ENCODE assay signal across 9 cellular contexts in the genomic region with DNA sequence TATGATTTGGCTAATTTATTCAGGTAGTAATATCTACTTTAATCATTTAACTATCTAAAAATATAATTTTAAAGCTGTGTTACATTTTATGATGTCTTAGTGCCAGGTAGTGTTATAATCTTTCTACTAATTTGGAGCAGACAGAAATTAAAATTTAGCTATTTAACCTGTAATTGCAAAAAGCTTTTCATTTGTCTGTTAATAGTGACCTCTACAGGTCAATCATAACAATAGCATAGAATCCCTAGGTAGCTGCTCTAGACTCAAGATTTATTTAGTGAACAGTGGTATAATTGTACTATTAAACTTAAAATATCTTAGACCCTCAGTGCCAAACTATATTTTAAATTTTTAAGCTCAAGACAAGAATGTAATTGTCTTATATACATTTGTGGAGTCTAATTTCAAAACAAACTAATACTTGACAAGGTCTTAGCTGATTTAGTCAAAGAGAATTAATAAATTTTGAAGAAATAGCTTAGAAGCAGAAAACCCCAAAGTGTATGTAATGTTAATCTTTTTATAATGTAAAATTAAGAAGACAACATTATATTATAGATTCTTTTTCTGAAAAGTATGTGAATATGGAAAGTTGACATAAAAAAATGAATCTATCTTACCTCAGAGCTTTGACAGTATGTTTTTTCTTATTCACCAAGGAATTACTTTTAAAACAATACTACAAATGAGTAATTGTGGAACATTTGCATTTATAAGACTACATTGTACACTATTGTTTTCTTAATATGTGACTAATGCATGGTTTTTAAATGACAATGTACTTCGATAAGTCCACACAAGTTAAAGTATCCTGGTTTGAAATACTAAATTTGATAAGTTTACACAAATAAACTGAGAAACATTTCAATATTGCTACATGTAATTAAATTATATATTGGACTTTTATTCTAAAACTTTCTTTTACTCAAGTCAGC.
A peak's percentile ranks its signal among the peaks of the same experiment; 100 is the strongest.
DNase-seq lines count a peak whose midpoint lies in the region; FAIRE-seq and TF ChIP-seq lines count a peak whose summit lies in the region.
"Had no signal": no experiment of that assay in that cellular context is flagged by ENCODE, and none has a peak within 500 bp of the region (broad histone marks: within the 10 kb centered on the region; RNA-seq: fewer than 3 reads in every experiment).

No MANE protein-coding gene starts in this region.

- H3K36me3 ChIP-seq in endothelial cell of umbilical vein (ENCODE audit: control insufficient read depth in 2 of 2, extremely low read depth in 1 of 2, insufficient read depth in 2 of 2, low read length in 2 of 2) (no peaks in the 10 kb centered on the region), small intestine (ENCODE audit: control insufficient read depth in 2 of 2, insufficient read depth in 2 of 2, low read length in 2 of 2) (no peaks in the 10 kb centered on the region)

- H3K9me3 Mint-ChIP-seq in activated T-cell treated with anti-CD3 and anti-CD28 coated beads, Interleukin-2, amount 50 U/mL, for 24 hours = no peaks in the 10 kb centered on the region
- H3K9me3 Mint-ChIP-seq: memory B cell had no signal

- no peaks in the 10 kb centered on the region for H3K79me2 ChIP-seq in endothelial cell of umbilical vein (ENCODE audit: control insufficient read depth, insufficient read depth, low read length)

- POLR2A ChIA-PET in endothelial cell of umbilical vein (lab: Charles Lee) = no interaction called here

- no peak for TF ChIP-seq POLR2A in endothelial cell of umbilical vein (IDR thresholded peaks at IDR 0.05; ENCODE audit: low read depth, low read length)

- peak; percentile 29 for TF ChIP-seq CTCF in endothelial cell of umbilical vein (IDR thresholded peaks at IDR 0.05; ENCODE audit: extremely low read depth in 1 of 2, insufficient read depth in 1 of 2, low read depth in 1 of 2, low read length in 2 of 2)

- no peak overlapping the region for H3K4me2 ChIP-seq in endothelial cell of umbilical vein (ENCODE audit: insufficient read depth, low read length)

- dilution Hi-C loops in endothelial cell of umbilical vein (cut with MboI; ENCODE audit: extremely low pct_ligation_motif_present, low sequenced_read_pairs) = no loop called here

- H2AFZ ChIP-seq in endothelial cell of umbilical vein (ENCODE audit: low read depth, low read length) = no peak overlapping the region

- no peaks in the 10 kb centered on the region for H3K27me3 Mint-ChIP-seq in activated T-cell treated with anti-CD3 and anti-CD28 coated beads, Interleukin-2, amount 50 U/mL, for 24 hours

- intact Hi-C loops in endothelial cell of umbilical vein (cut with micrococcal nuclease) (loop anchor here (1.0 to 5.0 kb wide), 2 partner anchors 355 to 1939 kb away; no protein-coding TSS in a partner anchor), posterior vena cava (cut with DNase I) (no loop called here)

- H3K27ac ChIP-seq in endothelial cell of umbilical vein (ENCODE audit: insufficient read depth, low read depth, low read length) (no peak overlapping the region), small intestine (ENCODE audit: low read depth in 1 of 2, low read length in 1 of 2) (no peak overlapping the region)

- H3K36me3 Mint-ChIP-seq in activated T-cell treated with anti-CD3 and anti-CD28 coated beads, Interleukin-2, amount 50 U/mL, for 24 hours (ENCODE audit: low read depth) = no peaks in the 10 kb centered on the region
- H3K36me3 Mint-ChIP-seq: memory B cell had no signal

- no peaks in the 10 kb centered on the region for H4K20me1 ChIP-seq in endothelial cell of umbilical vein (replicated peaks; ENCODE audit: control insufficient read depth, extremely low read depth, insufficient read depth, low read length)

- peaks cover 5% of the 10 kb centered on the region for H3K4me1 ChIP-seq in endothelial cell of umbilical vein (ENCODE audit: control insufficient read depth, extremely low read depth, insufficient read depth, low read length)
- H3K4me1 ChIP-seq in small intestine (ENCODE audit: control insufficient read depth in 2 of 2, insufficient read depth in 1 of 2, low read depth in 1 of 2, low read length in 1 of 2) = no peaks in the 10 kb centered on the region

- no peaks in the 10 kb centered on the region for H3K4me1 Mint-ChIP-seq in activated T-cell treated with anti-CD3 and anti-CD28 coated beads, Interleukin-2, amount 50 U/mL, for 24 hours (ENCODE audit: low read depth)
- H3K4me1 Mint-ChIP-seq: memory B cell had no signal

- no peak overlapping the region for H3K4me3 Mint-ChIP-seq in activated T-cell treated with anti-CD3 and anti-CD28 coated beads, Interleukin-2, amount 50 U/mL, for 24 hours
- H3K4me3 Mint-ChIP-seq: memory B cell had no signal

- H3K27me3 ChIP-seq in endothelial cell of umbilical vein (ENCODE audit: control insufficient read depth in 2 of 2, insufficient read depth in 2 of 2, low read length in 2 of 2) = no peaks in the 10 kb centered on the region
- no peaks in the 10 kb centered on the region for H3K27me3 ChIP-seq in small intestine (ENCODE audit: control insufficient read depth in 2 of 2, insufficient read depth in 2 of 2, low read length in 2 of 2)

- H3K9me1 ChIP-seq in endothelial cell of umbilical vein (replicated peaks; ENCODE audit: control insufficient read depth, extremely low read depth, insufficient read depth, low read length) = no peaks in the 10 kb centered on the region

- in situ Hi-C loops in G401 (cut with HindIII; ENCODE audit: low sequenced_read_pairs) = loop anchor here (25.0 kb wide), 1 partner anchor 349 kb away; a partner anchor contains a TSS

- DNase-seq in G401 (ENCODE audit: low spot score) = peak; percentile 30
- peak; percentile 23 for DNase-seq in H4 (ENCODE audit: low spot score)
- DNase-seq in NCI-H526 (lab: John Stamatoyannopoulos, UW) = peak; percentile 33 to 61
- DNase-seq in endothelial cell of umbilical vein (ENCODE audit: low read depth, low spot score) = peak; percentile 18
- DNase-seq in small intestine = peak; percentile 3
- DNase-seq in posterior vena cava (ENCODE audit: low spot score) = no peak
- no peak for DNase-seq in activated T-cell treated with anti-CD3 and anti-CD28 coated beads, Interleukin-2, amount 50 U/mL, for 24 hours
- no peak for DNase-seq in ecto neural progenitor cell (ENCODE audit: low spot score)

- 85 to 95% (median 89%) methylated on average over 1 of the region's 1 CpG for WGBS in small intestine, 3 donors

- no peak overlapping the region for H3K27ac Mint-ChIP-seq in activated T-cell treated with anti-CD3 and anti-CD28 coated beads, Interleukin-2, amount 50 U/mL, for 24 hours
- H3K27ac Mint-ChIP-seq: memory B cell had no signal

- FAIRE-seq in endothelial cell of umbilical vein (lab: Jason Lieb, UNC) (no peak), small intestine (lab: Jason Lieb, UNC) (peak; percentile 47)

- H3K9ac ChIP-seq in endothelial cell of umbilical vein (replicated peaks; ENCODE audit: extremely low read depth, insufficient read depth, low read length) = no peak overlapping the region

- H3K4me3 ChIP-seq in endothelial cell of umbilical vein (replicated peaks in 1 of 3; ENCODE audit: insufficient read depth in 1 of 3, low read depth in 1 of 3, low read length in 3 of 3) (no peak overlapping the region), small intestine (ENCODE audit: low read depth in 1 of 2, low read length in 2 of 2) (no peak overlapping the region)

- CTCF ChIA-PET in endothelial cell of umbilical vein (lab: Charles Lee) = interaction anchor here (0.7 to 2.4 kb wide), 35 partner anchors 10 to 1955 kb away, joined by 3 to 133 read pairs (median 5); a partner anchor contains a TSS

- H3K9me3 ChIP-seq in endothelial cell of umbilical vein (replicated peaks; ENCODE audit: control insufficient read depth, insufficient read depth, low read length) (no peaks in the 10 kb centered on the region), small intestine (ENCODE audit: control insufficient read depth, low read depth) (no peaks in the 10 kb centered on the region)

- no TSS peak for BruUV-seq in endothelial cell of umbilical vein (replicated peaks; lab: Mats Ljungman, UMichigan)

TF ChIP-seq in endothelial cell of umbilical vein, 7 proteins besides CTCF, POLR2A, EP300 and RAD21:
- no peak for TF ChIP-seq POLR2AphosphoS5 (IDR thresholded peaks at IDR 0.05; ENCODE audit: insufficient read depth, low read depth, low read length)
- TF ChIP-seq MYC (IDR thresholded peaks at IDR 0.05; ENCODE audit: low read depth, low read length) = no peak
- no peak for TF ChIP-seq EZH2 (IDR thresholded peaks at IDR 0.05; ENCODE audit: borderline replicate concordance, low read depth, low read length, severe bottlenecking)
- no peak for TF ChIP-seq GATA2 (IDR thresholded peaks at IDR 0.05; ENCODE audit: insufficient read depth, insufficient read length, low read depth, low read length)
- no peak for TF ChIP-seq JUN (IDR thresholded peaks at IDR 0.05; ENCODE audit: borderline replicate concordance, insufficient read depth, insufficient read length, low read depth)
- TF ChIP-seq FOS (IDR thresholded peaks at IDR 0.05; ENCODE audit: borderline replicate concordance, insufficient read depth, low read length) = no peak
- TF ChIP-seq, protein P1, sequence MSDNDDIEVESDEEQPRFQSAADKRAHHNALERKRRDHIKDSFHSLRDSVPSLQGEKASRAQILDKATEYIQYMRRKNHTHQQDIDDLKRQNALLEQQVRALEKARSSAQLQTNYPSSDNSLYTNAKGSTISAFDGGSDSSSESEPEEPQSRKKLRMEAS (IDR thresholded peaks at IDR 0.05; ENCODE audit: insufficient read depth, insufficient read length) = no peak

Comparison
In these comparisons a context has a peak if more than half of its experiments do, and no peak if none do; other contexts are left out.
1. DNase-seq: peak in G401 (single experiment), H4 (single experiment), NCI-H526 (2 of 2), endothelial cell of umbilical vein (single experiment) and small intestine (single experiment); none in posterior vena cava (single experiment), activated T-cell treated with anti-CD3 and anti-CD28 coated beads, Interleukin-2, amount 50 U/mL, for 24 hours (single experiment) and ecto neural progenitor cell (single experiment).